In genomic region chr3:186070550-186070949, GRCh38 we compare ENCODE assay signal across 1 cellular context.
A peak's percentile ranks its signal among the peaks of the same experiment; 100 is the strongest.
TF ChIP-seq lines count a peak whose summit lies in the region.

No MANE protein-coding gene starts in this region.

TF ChIP-seq in GM12878, 131 proteins besides CTCF, POLR2A, EP300 and RAD21:
- TF ChIP-seq BHLHE40 (IDR thresholded peaks at IDR 0.05; ENCODE audit: borderline replicate concordance in 1 of 2, low read depth in 2 of 2, low read length in 1 of 2) = peak in 1 of 2 experiments; percentile 25; a peak in 1 of 4 replicates
- TF ChIP-seq SMC3 (IDR thresholded peaks at IDR 0.05; ENCODE audit: borderline replicate concordance, low read length) = no peak
- TF ChIP-seq RELA (IDR thresholded peaks at IDR 0.05; ENCODE audit: borderline replicate concordance, partially characterized antibody) = no peak
